In genomic region chr12:95337176-95337575, GRCh38 we compare ENCODE assay signal across 15 cellular contexts.
DNase-seq lines count a peak whose midpoint lies in the region; ATAC-seq, FAIRE-seq and TF ChIP-seq lines count a peak whose summit lies in the region.
"Had no signal": no experiment of that assay in that cellular context is flagged by ENCODE, and none has a peak within 500 bp of the region (broad histone marks: within the 10 kb centered on the region; RNA-seq: fewer than 3 reads in every experiment).

No MANE protein-coding gene starts in this region.

- H3K9me3 ChIP-seq in astrocyte (ENCODE audit: insufficient read depth, low read depth, low read length) (no peaks in the 10 kb centered on the region), gastroesophageal sphincter (no peaks in the 10 kb centered on the region), skeletal muscle tissue (ENCODE audit: control insufficient read depth in 3 of 3, low read length in 3 of 3) (no peaks in the 10 kb centered on the region)
- H3K9me3 ChIP-seq: ascending aorta, BE2C had no signal

- TF ChIP-seq CTCF in astrocyte (IDR thresholded peaks at IDR 0.05; ENCODE audit: insufficient read depth, low read depth, low read length) = no peak
- TF ChIP-seq CTCF in gastroesophageal sphincter (IDR thresholded peaks at IDR 0.05) = no peak

- H3K4me3 ChIP-seq in astrocyte (ENCODE audit: insufficient read depth, low read depth, low read length) (no peak overlapping the region), gastroesophageal sphincter (no peak overlapping the region), skeletal muscle tissue (ENCODE audit: low read length in 3 of 3) (no peak overlapping the region)
- H3K4me3 ChIP-seq: ascending aorta had no signal

- H3K4me1 ChIP-seq in astrocyte (ENCODE audit: insufficient read depth, low read length) (peaks cover 14% of the 10 kb centered on the region), gastroesophageal sphincter (peaks cover 0 to 47% (median 0%) of the 10 kb centered on the region in 3 donors), skeletal muscle tissue (ENCODE audit: control insufficient read depth in 3 of 3, insufficient read depth in 3 of 3, low read length in 3 of 3) (peaks cover 0 to 21% (median 4%) of the 10 kb centered on the region in 3 donors)
- H3K4me1 ChIP-seq: BE2C had no signal

- H3K27ac Mint-ChIP-seq in astrocyte (ENCODE audit: unreplicated experiment) = no peak overlapping the region
- no peak overlapping the region for H3K27ac Mint-ChIP-seq in natural killer cell treated with Interleukin-12 subunit alpha and Interleukin-12 subunit beta and Interleukin-15 and Interleukin-18, amount 100 ng/mL, for 72 hours

- no peak overlapping the region for H2AFZ ChIP-seq in astrocyte (ENCODE audit: low read depth, low read length)

- peaks cover 16% of the 10 kb centered on the region for H3K4me1 Mint-ChIP-seq in astrocyte (ENCODE audit: low read depth, unreplicated experiment)
- no peaks in the 10 kb centered on the region for H3K4me1 Mint-ChIP-seq in natural killer cell treated with Interleukin-12 subunit alpha and Interleukin-12 subunit beta and Interleukin-15 and Interleukin-18, amount 100 ng/mL, for 72 hours (ENCODE audit: low read depth in 2 of 2)

- no peaks in the 10 kb centered on the region for H4K20me1 ChIP-seq in astrocyte (ENCODE audit: insufficient read depth, low read length)

- no peaks in the 10 kb centered on the region for H3K36me3 Mint-ChIP-seq in astrocyte (ENCODE audit: low read depth, unreplicated experiment)
- H3K36me3 Mint-ChIP-seq in natural killer cell treated with Interleukin-12 subunit alpha and Interleukin-12 subunit beta and Interleukin-15 and Interleukin-18, amount 100 ng/mL, for 72 hours = no peaks in the 10 kb centered on the region

- H3K27ac ChIP-seq in astrocyte (ENCODE audit: low read depth, low read length) (no peak overlapping the region), gastroesophageal sphincter (peak overlapping the region; percentile 54 to 85 (median 83)), skeletal muscle tissue (ENCODE audit: low read depth, low read length) (no peak overlapping the region)

- no peaks in the 10 kb centered on the region for H3K79me2 ChIP-seq in astrocyte (ENCODE audit: insufficient read depth, low read length)

- H3K4me3 Mint-ChIP-seq in astrocyte (ENCODE audit: unreplicated experiment) = no peak overlapping the region
- no peak overlapping the region for H3K4me3 Mint-ChIP-seq in natural killer cell treated with Interleukin-12 subunit alpha and Interleukin-12 subunit beta and Interleukin-15 and Interleukin-18, amount 100 ng/mL, for 72 hours

- peak; percentile 33 for ATAC-seq in gastroesophageal sphincter
- no peak for ATAC-seq in GM19452 (IDR thresholded peaks at IDR 0.05; ENCODE audit: unreplicated experiment)
- ATAC-seq in natural killer cell treated with Interleukin-12 subunit alpha and Interleukin-12 subunit beta and Interleukin-15 and Interleukin-18, amount 100 ng/mL, for 72 hours = no peak

- no peak for FAIRE-seq in astrocyte (lab: Jason Lieb, UNC)
- FAIRE-seq: RCC 7860 had no signal

- no peak overlapping the region for H3K4me2 ChIP-seq in astrocyte (ENCODE audit: low read length)

- H3K9me3 Mint-ChIP-seq in astrocyte (ENCODE audit: unreplicated experiment) = no peaks in the 10 kb centered on the region
- H3K9me3 Mint-ChIP-seq in natural killer cell treated with Interleukin-12 subunit alpha and Interleukin-12 subunit beta and Interleukin-15 and Interleukin-18, amount 100 ng/mL, for 72 hours = no peaks in the 10 kb centered on the region

- no peak overlapping the region for H3K9ac ChIP-seq in astrocyte (ENCODE audit: low read length)
- H3K9ac ChIP-seq in skeletal muscle tissue (ENCODE audit: low read depth in 1 of 3, low read length in 3 of 3) = peak overlapping the region; percentile 15 to 54 (median 46)

- no peak for TF ChIP-seq POLR2A in gastroesophageal sphincter (IDR thresholded peaks at IDR 0.05)

- DNase-seq in EH (ENCODE audit: low read depth) (peak; percentile 57), astrocyte (ENCODE audit: low read depth) (peak; percentile 34), superior temporal gyrus (ENCODE audit: extremely low spot score) (no peak), ureter (ENCODE audit: low spot score) (no peak)
- no peak for DNase-seq in natural killer cell treated with Interleukin-12 subunit alpha and Interleukin-12 subunit beta and Interleukin-15 and Interleukin-18, amount 100 ng/mL, for 72 hours (ENCODE audit: low spot score)
- DNase-seq: activated CD8-positive, alpha-beta memory T cell treated with anti-CD3 and anti-CD28 coated beads, Interleukin-2, amount 50 U/mL, for 4 hours; activated gamma-delta T cell treated with Interleukin-2 at 50 U/mL for 16 hours; cortex of kidney; stimulated activated CD4-positive, alpha-beta T cell treated with anti-CD3 and anti-CD28 coated beads, Interleukin-2, amount 100 ng/mL, for 24 hours had no signal

- TF ChIP-seq EP300 in gastroesophageal sphincter (IDR thresholded peaks at IDR 0.05) = no peak

- H3K36me3 ChIP-seq in astrocyte (ENCODE audit: insufficient read depth, low read length) (no peaks in the 10 kb centered on the region), gastroesophageal sphincter (no peaks in the 10 kb centered on the region), skeletal muscle tissue (ENCODE audit: control insufficient read depth in 3 of 3, insufficient read depth in 3 of 3, low read length in 3 of 3) (no peaks in the 10 kb centered on the region)
- H3K36me3 ChIP-seq: ascending aorta, BE2C had no signal

- H3K27me3 ChIP-seq in astrocyte (ENCODE audit: insufficient read depth, low read length) = no peaks in the 10 kb centered on the region
- H3K27me3 ChIP-seq in gastroesophageal sphincter = no peaks in the 10 kb centered on the region
- H3K27me3 ChIP-seq in skeletal muscle tissue (ENCODE audit: control insufficient read depth in 3 of 3, insufficient read depth in 3 of 3, low read length in 3 of 3) = no peaks in the 10 kb centered on the region
- H3K27me3 ChIP-seq: ascending aorta, BE2C had no signal

- H3K27me3 Mint-ChIP-seq in astrocyte (ENCODE audit: low read depth, unreplicated experiment) = no peaks in the 10 kb centered on the region
- H3K27me3 Mint-ChIP-seq in natural killer cell treated with Interleukin-12 subunit alpha and Interleukin-12 subunit beta and Interleukin-15 and Interleukin-18, amount 100 ng/mL, for 72 hours = peaks cover 5 to 8% of the 10 kb centered on the region in 2 donors

- 16 to 35% methylated on average over 2 to 5 of the region's 5 CpGs for WGBS in gastroesophageal sphincter (ENCODE audit: low coverage in 1 of 2), 2 donors

Comparison
In these comparisons a context has a peak if more than half of its experiments do, and no peak if none do; other contexts are left out.
1. DNase-seq: peak in EH (single experiment) and astrocyte (single experiment); none in superior temporal gyrus (single experiment), natural killer cell treated with Interleukin-12 subunit alpha and Interleukin-12 subunit beta and Interleukin-15 and Interleukin-18, amount 100 ng/mL, for 72 hours (single experiment) and ureter (single experiment).
2. H3K27ac ChIP-seq: peak in gastroesophageal sphincter (4 of 4); none in astrocyte (single experiment) and skeletal muscle tissue (single experiment).